In genomic region chr17:64240741-64241347, GRCh38 we compare ENCODE assay signal across 11 cellular contexts. TPM values are rescaled to one million over a fixed set of nuclear protein-coding genes. Genes with fewer than 3 reads are reported as not detected.
DNase-seq lines count a peak whose midpoint lies in the region; TF ChIP-seq lines count a peak whose summit lies in the region.
"Had no signal": no experiment of that assay in that cellular context is flagged by ENCODE, and none has a peak within 500 bp of the region (broad histone marks: within the 10 kb centered on the region; RNA-seq: fewer than 3 reads in every experiment).

No MANE protein-coding gene starts in this region.

- peak overlapping the region in 2 of 3 experiments; percentile 2 to 21 for H3K4me3 Mint-ChIP-seq in nephron
- no peak overlapping the region for H3K4me3 Mint-ChIP-seq in endothelial cell (ENCODE audit: unreplicated experiment)
- H3K4me3 Mint-ChIP-seq: memory B cell had no signal

- H3K4me1 Mint-ChIP-seq in nephron (peaks cover 70% of the 10 kb centered on the region), endothelial cell (ENCODE audit: unreplicated experiment) (peaks cover 32% of the 10 kb centered on the region)

- TF ChIP-seq CTCF in AG09319 (IDR thresholded peaks at IDR 0.05; ENCODE audit: low read depth, low read length) (no peak), nephron (IDR thresholded peaks at IDR 0.05; ENCODE audit: unreplicated experiment in 3 of 3) (no peak), endothelial cell (IDR thresholded peaks at IDR 0.05; ENCODE audit: unreplicated experiment) (no peak)

- H3K27ac Mint-ChIP-seq in nephron (peak overlapping the region; percentile 85 to 94 (median 92)), endothelial cell (ENCODE audit: unreplicated experiment) (no peak overlapping the region)
- H3K27ac Mint-ChIP-seq: memory B cell had no signal

- H3K36me3 Mint-ChIP-seq in nephron (ENCODE audit: low read depth) (no peaks in the 10 kb centered on the region), endothelial cell (ENCODE audit: low read depth, unreplicated experiment) (no peaks in the 10 kb centered on the region)

- H3K9me3 Mint-ChIP-seq in nephron (no peaks in the 10 kb centered on the region), endothelial cell (ENCODE audit: unreplicated experiment) (no peaks in the 10 kb centered on the region)
- H3K9me3 Mint-ChIP-seq: memory B cell had no signal

- H3K27me3 Mint-ChIP-seq in nephron (ENCODE audit: low read depth): no peaks in the 10 kb centered on the region
- no peaks in the 10 kb centered on the region for H3K27me3 Mint-ChIP-seq in endothelial cell (ENCODE audit: unreplicated experiment)
- H3K27me3 Mint-ChIP-seq: memory B cell had no signal

- DNase-seq in AG09319 (ENCODE audit: extremely low read depth, low read depth) (peak; percentile 57), T1000 (lab: John Stamatoyannopoulos, UW) (peak; percentile 69), fibroblast of peridontal ligament (ENCODE audit: extremely low read depth) (peak; percentile 62), endothelial cell (ENCODE audit: low spot score) (no peak), HK-2 (ENCODE audit: unreplicated experiment) (no peak), middle frontal gyrus (ENCODE audit: extremely low spot score, low spot score) (no peak), DMS153 treated with DMSO at 0.1 percent for 48 hours (lab: John Stamatoyannopoulos, UW; ENCODE audit: unreplicated experiment) (no peak)
- DNase-seq: H7, NCI-H2107 had no signal

RNA-seq across cellular contexts. Expression of gene TEX2, which starts 22.2 kb away (rescaled TPM):
- 16.3 TPM for total RNA-seq in endothelial cell (ENCODE audit: unreplicated experiment)

Comparison
In these comparisons a context has a peak if more than half of its experiments do, and no peak if none do; other contexts are left out.
1. DNase-seq: peak in AG09319 (single experiment), T1000 (single experiment) and fibroblast of peridontal ligament (single experiment); none in endothelial cell (single experiment), HK-2 (single experiment), middle frontal gyrus (single experiment) and DMS153 treated with DMSO at 0.1 percent for 48 hours (single experiment).